Comparison of ENCODE assay signal across 1 cellular context in the genomic region with DNA sequence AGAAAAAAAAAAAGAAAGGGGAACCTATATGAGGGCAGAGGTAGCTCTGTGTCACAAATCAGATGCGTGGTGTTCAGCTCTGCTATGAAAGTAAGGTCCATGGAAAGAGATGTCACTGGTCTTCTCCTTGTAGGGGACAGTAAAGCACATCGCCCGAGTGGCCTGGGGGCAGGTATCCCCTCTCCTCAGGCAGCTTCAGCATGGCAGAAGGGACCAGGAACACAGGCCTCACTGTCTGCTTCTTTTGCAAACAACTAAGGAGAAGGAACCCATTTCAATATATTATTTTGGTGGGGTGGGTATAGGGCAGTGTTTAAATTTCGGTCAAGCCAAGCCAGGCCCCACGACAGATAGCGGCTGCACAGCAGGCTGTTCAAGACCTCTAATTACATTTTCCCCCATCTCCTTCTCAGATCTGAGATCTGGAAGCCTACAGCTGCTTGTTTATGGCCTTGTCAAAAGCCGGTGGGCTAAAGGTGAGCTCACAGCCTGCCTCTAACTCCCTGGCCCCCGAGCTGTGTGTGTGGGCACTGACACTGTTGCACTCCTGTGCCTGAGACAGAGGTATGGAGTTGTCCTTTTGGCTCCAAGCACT.
TF ChIP-seq lines count a peak whose summit lies in the region.

No MANE protein-coding gene starts in this region.

TF ChIP-seq in SK-N-SH treated with all-trans-retinoic acid at 6 μM for 48 hours, 23 proteins besides CTCF, POLR2A, EP300 and RAD21:
- TF ChIP-seq, protein P1, sequence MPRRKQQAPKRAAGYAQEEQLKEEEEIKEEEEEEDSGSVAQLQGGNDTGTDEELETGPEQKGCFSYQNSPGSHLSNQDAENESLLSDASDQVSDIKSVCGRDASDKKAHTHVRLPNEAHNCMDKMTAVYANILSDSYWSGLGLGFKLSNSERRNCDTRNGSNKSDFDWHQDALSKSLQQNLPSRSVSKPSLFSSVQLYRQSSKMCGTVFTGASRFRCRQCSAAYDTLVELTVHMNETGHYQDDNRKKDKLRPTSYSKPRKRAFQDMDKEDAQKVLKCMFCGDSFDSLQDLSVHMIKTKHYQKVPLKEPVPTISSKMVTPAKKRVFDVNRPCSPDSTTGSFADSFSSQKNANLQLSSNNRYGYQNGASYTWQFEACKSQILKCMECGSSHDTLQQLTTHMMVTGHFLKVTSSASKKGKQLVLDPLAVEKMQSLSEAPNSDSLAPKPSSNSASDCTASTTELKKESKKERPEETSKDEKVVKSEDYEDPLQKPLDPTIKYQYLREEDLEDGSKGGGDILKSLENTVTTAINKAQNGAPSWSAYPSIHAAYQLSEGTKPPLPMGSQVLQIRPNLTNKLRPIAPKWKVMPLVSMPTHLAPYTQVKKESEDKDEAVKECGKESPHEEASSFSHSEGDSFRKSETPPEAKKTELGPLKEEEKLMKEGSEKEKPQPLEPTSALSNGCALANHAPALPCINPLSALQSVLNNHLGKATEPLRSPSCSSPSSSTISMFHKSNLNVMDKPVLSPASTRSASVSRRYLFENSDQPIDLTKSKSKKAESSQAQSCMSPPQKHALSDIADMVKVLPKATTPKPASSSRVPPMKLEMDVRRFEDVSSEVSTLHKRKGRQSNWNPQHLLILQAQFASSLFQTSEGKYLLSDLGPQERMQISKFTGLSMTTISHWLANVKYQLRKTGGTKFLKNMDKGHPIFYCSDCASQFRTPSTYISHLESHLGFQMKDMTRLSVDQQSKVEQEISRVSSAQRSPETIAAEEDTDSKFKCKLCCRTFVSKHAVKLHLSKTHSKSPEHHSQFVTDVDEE (CRISPR knock-in tag; IDR thresholded peaks at IDR 0.05), result 0 out of 2 replicates have a peak, but pooled peaks have one; percentile 50
- no peak for TF ChIP-seq ESRRG (CRISPR knock-in tag; IDR thresholded peaks at IDR 0.05)
TF ChIP-seq in SK-N-SH treated with all-trans-retinoic acid at 6 μM for 48 hours: peak in this region for 1.
